8 cellular contexts compared by ENCODE assay signal in the genomic region with DNA sequence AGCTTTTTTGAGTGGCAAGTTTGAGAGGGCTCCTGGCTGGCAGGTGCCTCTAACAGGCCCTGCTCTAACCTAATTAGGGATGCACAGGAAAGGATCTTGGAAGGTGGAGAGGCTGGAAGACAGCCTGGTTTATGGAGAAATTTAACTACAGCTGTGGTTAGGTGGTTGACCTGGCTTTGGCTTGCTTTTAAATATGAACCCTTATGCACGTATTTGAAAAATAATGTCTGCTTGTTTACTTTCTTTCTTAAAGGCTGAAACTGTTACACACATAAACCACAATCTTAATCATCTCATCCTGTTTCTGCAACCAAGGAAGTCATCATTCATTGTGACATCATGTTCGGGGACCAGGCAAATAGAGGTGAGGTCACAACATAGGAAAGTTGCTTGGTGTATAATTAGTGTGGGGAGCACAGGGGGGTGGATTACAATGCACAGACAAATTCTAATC. TPM values are rescaled to one million over a fixed set of nuclear protein-coding genes. Genes with fewer than 3 reads are reported as not detected.
DNase-seq lines count a peak whose midpoint lies in the region; ATAC-seq and TF ChIP-seq lines count a peak whose summit lies in the region.

No MANE protein-coding gene starts in this region.

- ATAC-seq in GM19452 (IDR thresholded peaks at IDR 0.05; ENCODE audit: unreplicated experiment): no peak
- no peak for ATAC-seq in HG03571 (IDR thresholded peaks at IDR 0.05; ENCODE audit: unreplicated experiment)

- peaks cover 45% of the 10 kb centered on the region for H3K4me1 Mint-ChIP-seq in HFFc6 (ENCODE audit: low read depth)

- H3K9me3 Mint-ChIP-seq in HFFc6: peaks cover 15% of the 10 kb centered on the region

- peak overlapping the region; percentile 80 for H3K27ac Mint-ChIP-seq in HFFc6

- H3K4me3 Mint-ChIP-seq in HFFc6: peak overlapping the region; percentile 15; the same call in 1 of the 2 replicates

- peaks cover 59% of the 10 kb centered on the region for H3K36me3 Mint-ChIP-seq in HFFc6 (ENCODE audit: low read depth)

- H3K4me3 ChIP-seq in AG10803 (ENCODE audit: low read length): no peak overlapping the region

- peaks cover 3% of the 10 kb centered on the region for H3K27me3 Mint-ChIP-seq in HFFc6 (ENCODE audit: insufficient read depth)

- peak; percentile 89 for DNase-seq in AG10803 (ENCODE audit: low read depth)
- DNase-seq in HFFc6: peak; percentile 82
- peak; percentile 63 for DNase-seq in T-helper 22 cell (ENCODE audit: low read depth)
- peak; percentile 92 for DNase-seq in dermis blood vessel endothelial cell
- peak; percentile 69 for DNase-seq in pulmonary artery endothelial cell (ENCODE audit: low read depth, low spot score)
- DNase-seq in NCI-H1436 (lab: John Stamatoyannopoulos, UW): no peak

- TF ChIP-seq CTCF in AG10803 (conservative IDR thresholded peaks at IDR 0.05; ENCODE audit: low read length) (no peak), HFFc6 (IDR thresholded peaks at IDR 0.05) (no peak)

RNA-seq across cellular contexts. Expression of gene DHRS13, which starts 23.1 kb away (rescaled TPM):
- 1 to 10 TPM; 1.5 to 3.0 (median 2.2) TPM for total RNA-seq in HFFc6 (2021; fragmentation: NEBNext Ultra II Directional; extraction: Animal tissue kit (Norgen Biotek cat#: 25700))
- 18.7 and 20.5 TPM in 2 replicates for total RNA-seq in dermis blood vessel endothelial cell
- total RNA-seq in pulmonary artery endothelial cell: 5.5 and 7.9 TPM in 2 replicates

RNA-seq across cellular contexts. Expression of gene PHF12, which starts 25.4 kb away (rescaled TPM):
- total RNA-seq in HFFc6 (2021; fragmentation: NEBNext Ultra II Directional; extraction: Animal tissue kit (Norgen Biotek cat#: 25700)): 10 to 100 TPM; 26.4 to 33.6 (median 29.8) TPM
- total RNA-seq in dermis blood vessel endothelial cell (16.8 and 25.8 TPM in 2 replicates), pulmonary artery endothelial cell (10.6 and 11.6 TPM in 2 replicates)

RNA-seq across cellular contexts. Expression of gene FLOT2, which starts 28.4 kb away (rescaled TPM):
- 10 to 100 TPM; 46.7 to 85.7 (median 77.9) TPM for total RNA-seq in HFFc6 (2021; fragmentation: NEBNext Ultra II Directional; extraction: Animal tissue kit (Norgen Biotek cat#: 25700))
- 130 and 195 TPM in 2 replicates for total RNA-seq in dermis blood vessel endothelial cell
- 77.3 and 80.4 TPM in 2 replicates for total RNA-seq in pulmonary artery endothelial cell
